11 cellular contexts compared by ENCODE assay signal in genomic region chr6:37135835-37136694, GRCh38. TPM values are rescaled to one million over a fixed set of nuclear protein-coding genes. Genes with fewer than 3 reads are reported as not detected.
A peak's percentile ranks its signal among the peaks of the same experiment; 100 is the strongest.
DNase-seq lines count a peak whose midpoint lies in the region; ATAC-seq and TF ChIP-seq lines count a peak whose summit lies in the region.
"Had no signal": no experiment of that assay in that cellular context is flagged by ENCODE, and none has a peak within 500 bp of the region (broad histone marks: within the 10 kb centered on the region; RNA-seq: fewer than 3 reads in every experiment).

No MANE protein-coding gene starts in this region.

- DNase-seq in activated T-cell treated with anti-CD3 and anti-CD28 coated beads, Interleukin-2, amount 50 U/mL, for 72 hours, result no peak
- no peak for DNase-seq in activated T-cell treated with anti-CD3 and anti-CD28 coated beads for 4 hours
- DNase-seq in mesendoderm, result no peak
- no peak for DNase-seq in upper lobe of left lung
- no peak for DNase-seq in NCI-H2081 treated with DMSO at 0.1 percent for 48 hours (lab: John Stamatoyannopoulos, UW)
- no peak for DNase-seq in ureter (ENCODE audit: low spot score)
- DNase-seq: anterior cingulate cortex, Right ventricle myocardium superior had no signal

- peak overlapping the region; percentile 31 for H3K27ac Mint-ChIP-seq in activated T-cell treated with anti-CD3 and anti-CD28 coated beads, Interleukin-2, amount 50 U/mL, for 72 hours
- H3K27ac Mint-ChIP-seq: IgD-negative memory B cell had no signal

- H3K9me3 Mint-ChIP-seq in activated T-cell treated with anti-CD3 and anti-CD28 coated beads, Interleukin-2, amount 50 U/mL, for 72 hours, result no peaks in the 10 kb centered on the region
- H3K9me3 Mint-ChIP-seq: IgD-negative memory B cell had no signal

- no peaks in the 10 kb centered on the region for H3K27me3 Mint-ChIP-seq in activated T-cell treated with anti-CD3 and anti-CD28 coated beads, Interleukin-2, amount 50 U/mL, for 72 hours (ENCODE audit: low read depth)
- H3K27me3 Mint-ChIP-seq: IgD-negative memory B cell had no signal

- peak overlapping the region in 1 of 2 donors; percentile 52 for H3K4me3 Mint-ChIP-seq in activated T-cell treated with anti-CD3 and anti-CD28 coated beads, Interleukin-2, amount 50 U/mL, for 72 hours

- peak overlapping the region; percentile 1 for H2AK5ac ChIP-seq in mesendoderm (ENCODE audit: low read length)

- WGBS in ectodermal cell, 2 experiments, result 51 to 56% methylated on average over 5 to 9 of the region's 9 CpGs
- no CpG with 5 or more reads among the region's 9 CpGs for WGBS in mesendoderm (ENCODE audit: extremely low coverage, insufficient coverage, low lambda C conversion rate)
- WGBS in upper lobe of left lung, 2 donors, result 67 to 69% methylated on average over 9 of the region's 9 CpGs

- H3K4ac ChIP-seq in mesendoderm (ENCODE audit: low read depth, low read length), result peak overlapping the region; percentile 79

- peak overlapping the region; percentile 85 for H3K18ac ChIP-seq in mesendoderm (ENCODE audit: low read length)

- H4K5ac ChIP-seq in mesendoderm (ENCODE audit: low read length), result peak overlapping the region; percentile 57

- no peak overlapping the region for H3K23ac ChIP-seq in mesendoderm (ENCODE audit: low read length)

- H3K36me3 ChIP-seq in ectodermal cell (ENCODE audit: control insufficient read depth, insufficient read depth, low read length) (no peaks in the 10 kb centered on the region), mesendoderm (ENCODE audit: control insufficient read depth, insufficient read depth, low read length) (no peaks in the 10 kb centered on the region), upper lobe of left lung (no peaks in the 10 kb centered on the region)

- H2BK120ac ChIP-seq in mesendoderm (ENCODE audit: low read depth, low read length), result peak overlapping the region; percentile 76

- H3K4me3 ChIP-seq in ectodermal cell (ENCODE audit: insufficient read depth, low read depth, low read length) (peak overlapping the region; percentile 24), mesendoderm (ENCODE audit: low read length) (no peak overlapping the region), upper lobe of left lung (no peak overlapping the region)

- TF ChIP-seq EP300 in upper lobe of left lung (IDR thresholded peaks at IDR 0.05), result no peak

- H3K27ac ChIP-seq in ectodermal cell (ENCODE audit: insufficient read depth, low read depth, low read length, poor library complexity, severe bottlenecking), result peak overlapping the region; percentile 97
- H3K27ac ChIP-seq in mesendoderm (ENCODE audit: low read depth, low read length), result peak overlapping the region; percentile 13
- peak overlapping the region; percentile 64 to 79 (median 72) for H3K27ac ChIP-seq in upper lobe of left lung

- no peaks in the 10 kb centered on the region for H3K36me3 Mint-ChIP-seq in activated T-cell treated with anti-CD3 and anti-CD28 coated beads, Interleukin-2, amount 50 U/mL, for 72 hours (ENCODE audit: insufficient read depth in 2 of 2)
- H3K36me3 Mint-ChIP-seq: IgD-negative memory B cell had no signal

- H3K56ac ChIP-seq in mesendoderm (ENCODE audit: low read length), result peak overlapping the region; percentile 88

- no peaks in the 10 kb centered on the region for H3K9me3 ChIP-seq in ectodermal cell (ENCODE audit: control insufficient read depth, low read length)
- no peaks in the 10 kb centered on the region for H3K9me3 ChIP-seq in upper lobe of left lung

- no peak for TF ChIP-seq CTCF in upper lobe of left lung (IDR thresholded peaks at IDR 0.05)

- peak overlapping the region; percentile 62 for H2BK15ac ChIP-seq in mesendoderm (replicated peaks; ENCODE audit: low read depth)

- peak overlapping the region; percentile 54 for H3K9ac ChIP-seq in mesendoderm (ENCODE audit: low read length)

- no peak for TF ChIP-seq POLR2A in upper lobe of left lung (IDR thresholded peaks at IDR 0.05)

- H3K79me1 ChIP-seq in mesendoderm (ENCODE audit: low read length), result peaks cover 3% of the 10 kb centered on the region

- H3K4me1 Mint-ChIP-seq in activated T-cell treated with anti-CD3 and anti-CD28 coated beads, Interleukin-2, amount 50 U/mL, for 72 hours (ENCODE audit: low read depth), result peaks cover 55% of the 10 kb centered on the region

- no peak overlapping the region for H4K8ac ChIP-seq in mesendoderm (ENCODE audit: low read depth, low read length)

- H3K27me3 ChIP-seq in ectodermal cell (ENCODE audit: control insufficient read depth, insufficient read depth, low read length, poor library complexity, severe bottlenecking) (no peaks in the 10 kb centered on the region), mesendoderm (ENCODE audit: insufficient read depth, low read length, poor library complexity) (no peaks in the 10 kb centered on the region), upper lobe of left lung (no peaks in the 10 kb centered on the region)

- peak overlapping the region; percentile 35 for H3K4me2 ChIP-seq in mesendoderm (ENCODE audit: low read length)

- H3K4me1 ChIP-seq in ectodermal cell (ENCODE audit: control insufficient read depth, insufficient read depth, low read length) (peaks cover 22% of the 10 kb centered on the region), mesendoderm (ENCODE audit: control insufficient read depth, low read depth, low read length) (peaks cover 21% of the 10 kb centered on the region), upper lobe of left lung (peaks cover 32 to 50% (median 38%) of the 10 kb centered on the region in 4 donors)

- H2BK5ac ChIP-seq in mesendoderm (ENCODE audit: low read length), result peak overlapping the region; percentile 31

- ATAC-seq in activated T-cell treated with anti-CD3 and anti-CD28 coated beads, Interleukin-2, amount 50 U/mL, for 72 hours (replicated peaks in 1 of 2), result no peak
- ATAC-seq in upper lobe of left lung (ENCODE audit: low FRiP score in 2 of 2) (no peak), HG03108 (IDR thresholded peaks at IDR 0.05; ENCODE audit: unreplicated experiment) (no peak)

- H3K79me2 ChIP-seq in mesendoderm (ENCODE audit: control insufficient read depth, insufficient read depth, low read length), result peaks cover 21% of the 10 kb centered on the region

RNA-seq across cellular contexts. Expression of gene PIM1, which starts 33.9 kb away (rescaled TPM):
- total RNA-seq in activated T-cell treated with anti-CD3 and anti-CD28 coated beads, Interleukin-2, amount 50 U/mL, for 72 hours, result 100 to 1,000 TPM; 334 to 429 TPM
- 26.3 TPM for polyA plus RNA-seq in ectodermal cell (2013, experiment 1 of 4)
- polyA plus RNA-seq in ectodermal cell (2013, experiment 2 of 4), result 22.9 TPM
- polyA plus RNA-seq in ectodermal cell (2013, experiment 3 of 4), result 20.6 TPM
- 18.8 TPM for polyA plus RNA-seq in ectodermal cell (2013, experiment 4 of 4)
- polyA plus RNA-seq in mesendoderm (2013, experiment 1 of 2), result 153 TPM
- 150 TPM for polyA plus RNA-seq in mesendoderm (2013, experiment 2 of 2)
- 10 to 100 TPM; 26.9 to 80.9 (median 36.0) TPM for total RNA-seq in upper lobe of left lung
- 35.0 TPM for total RNA-seq in ureter

Comparison
In these comparisons a context has a peak if more than half of its experiments do, and no peak if none do; other contexts are left out.
1. H3K27ac ChIP-seq: peak in every context shown above with its lines; median percentile 97 in ectodermal cell; 72 in upper lobe of left lung; 13 in mesendoderm.